ENCODE assay signal across 10 cellular contexts in the genomic region with DNA sequence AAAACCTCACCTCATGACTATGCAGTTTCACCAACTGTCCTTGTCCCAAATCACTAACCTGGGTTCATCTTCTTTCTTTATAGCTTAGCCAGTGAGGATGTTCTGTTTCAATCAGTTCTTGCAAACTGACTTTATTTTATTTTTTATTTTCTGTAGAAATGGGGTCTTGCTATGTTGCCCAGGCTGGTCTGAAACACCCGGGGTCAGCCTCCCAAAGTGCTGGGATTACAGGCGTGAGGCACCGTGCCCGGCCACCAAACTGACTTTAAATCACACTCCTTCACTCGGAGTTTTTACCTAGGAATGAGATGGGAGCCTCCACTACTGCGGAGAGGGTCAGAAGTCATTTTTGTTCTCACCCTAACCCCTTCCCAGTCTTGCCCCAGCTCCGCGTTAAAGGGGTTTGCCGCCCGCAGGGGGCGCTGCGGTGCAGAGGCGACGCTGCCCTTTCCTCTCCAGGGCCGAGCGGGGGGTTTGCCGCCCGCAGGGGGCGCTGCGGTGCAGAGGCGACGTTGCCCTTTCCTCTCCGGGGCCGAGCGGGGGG. TPM values are rescaled to one million over a fixed set of nuclear protein-coding genes. Genes with fewer than 3 reads are reported as not detected.
DNase-seq lines count a peak whose midpoint lies in the region; ATAC-seq and TF ChIP-seq lines count a peak whose summit lies in the region.
"Had no signal": no experiment of that assay in that cellular context is flagged by ENCODE, and none has a peak within 500 bp of the region (broad histone marks: within the 10 kb centered on the region; RNA-seq: fewer than 3 reads in every experiment).

No MANE protein-coding gene starts in this region.

- ATAC-seq in GM21576 (IDR thresholded peaks at IDR 0.05; ENCODE audit: unreplicated experiment) (no peak), GM18870 (IDR thresholded peaks at IDR 0.05; ENCODE audit: unreplicated experiment) (no peak)

- CTCF ChIA-PET in activated CD4-positive, alpha-beta memory T cell treated with anti-CD3 and anti-CD28 coated beads for 36 hours (lab: Charles Lee), result interaction anchor here (0.5 to 13.6 kb wide), 38 partner anchors 10 to 1150 kb away, joined by 3 to 136 read pairs (median 4); a partner anchor contains a TSS

- H3K9me3 ChIP-seq in stomach (no peaks in the 10 kb centered on the region), spleen (no peaks in the 10 kb centered on the region)
- H3K9me3 ChIP-seq: BLaER1 treated with 17β-estradiol and CSF1 and Interleukin-3, amounts not matched to agents 10 nM and 100 nM had no signal

- no peak overlapping the region for H3K4me3 ChIP-seq in epithelial cell of esophagus (ENCODE audit: low read length)
- no peak overlapping the region for H3K4me3 ChIP-seq in stomach
- no peak overlapping the region for H3K4me3 ChIP-seq in spleen
- H3K4me3 ChIP-seq: BLaER1 treated with 17β-estradiol and CSF1 and Interleukin-3, amounts not matched to agents 10 nM and 100 nM had no signal

- H3K27me3 ChIP-seq in stomach, result peaks cover 0 to 18% (median 0%) of the 10 kb centered on the region in 3 donors
- H3K27me3 ChIP-seq in spleen (replicated peaks in 1 of 7), result peaks cover 0 to 34% (median 0%) of the 10 kb centered on the region in 7 donors

- TF ChIP-seq EP300 in stomach (IDR thresholded peaks at IDR 0.05), result no peak

- H3K36me3 ChIP-seq in stomach, result no peaks in the 10 kb centered on the region
- H3K36me3 ChIP-seq in spleen, result no peaks in the 10 kb centered on the region
- H3K36me3 ChIP-seq: BLaER1 treated with 17β-estradiol and CSF1 and Interleukin-3, amounts not matched to agents 10 nM and 100 nM had no signal

- DNase-seq in activated CD4-positive, alpha-beta T cell treated with anti-CD3 and anti-CD28 coated beads for 24 hours (ENCODE audit: low read depth in 2 of 2), result peak; percentile 55 to 64
- no peak for DNase-seq in activated CD4-positive, alpha-beta T cell treated with anti-CD3 and anti-CD28 coated beads for 1 hour
- DNase-seq in activated CD4-positive, alpha-beta memory T cell treated with anti-CD3 and anti-CD28 coated beads for 36 hours, result peak; percentile 85
- DNase-seq in epithelial cell of esophagus (ENCODE audit: low read depth), result no peak
- peak; percentile 41 for DNase-seq in stomach
- no peak for DNase-seq in spleen

- H3K4me1 ChIP-seq in stomach (peaks cover 18 to 35% (median 26%) of the 10 kb centered on the region in 4 donors), spleen (peaks cover 0 to 8% (median 0%) of the 10 kb centered on the region in 6 donors)
- H3K4me1 ChIP-seq: BLaER1 treated with 17β-estradiol and CSF1 and Interleukin-3, amounts not matched to agents 10 nM and 100 nM had no signal

- 45 to 72% (median 59%) methylated on average over 10 to 17 of the region's 25 CpGs for WGBS in stomach, 5 donors
- 39 to 96% (median 56%) methylated on average over 6 to 20 of the region's 25 CpGs for WGBS in spleen, 5 donors

- H3K27me3 Mint-ChIP-seq in activated CD4-positive, alpha-beta memory T cell treated with anti-CD3 and anti-CD28 coated beads for 36 hours, result no peaks in the 10 kb centered on the region

- H3K4me1 Mint-ChIP-seq in activated CD4-positive, alpha-beta memory T cell treated with anti-CD3 and anti-CD28 coated beads for 36 hours (ENCODE audit: low read depth), result peaks cover 6% of the 10 kb centered on the region
- H3K4me1 Mint-ChIP-seq: nephron progenitor cell had no signal

- H3K4me3 Mint-ChIP-seq in activated CD4-positive, alpha-beta memory T cell treated with anti-CD3 and anti-CD28 coated beads for 36 hours, result no peak overlapping the region
- H3K4me3 Mint-ChIP-seq: nephron progenitor cell had no signal

- POLR2A ChIA-PET in activated CD4-positive, alpha-beta memory T cell treated with anti-CD3 and anti-CD28 coated beads for 36 hours (lab: Charles Lee), result no interaction called here

- H3K27ac ChIP-seq in stomach (peak overlapping the region in 1 of 5 donors; percentile 41), spleen (no peak overlapping the region)
- H3K27ac ChIP-seq: BLaER1 treated with 17β-estradiol and CSF1 and Interleukin-3, amounts not matched to agents 10 nM and 100 nM had no signal

- no peaks in the 10 kb centered on the region for H3K36me3 Mint-ChIP-seq in activated CD4-positive, alpha-beta memory T cell treated with anti-CD3 and anti-CD28 coated beads for 36 hours

- intact Hi-C loops in activated CD4-positive, alpha-beta memory T cell treated with anti-CD3 and anti-CD28 coated beads for 36 hours (cut with micrococcal nuclease), result loop anchor here (1.0 kb wide), 1 partner anchor 95 kb away; no protein-coding TSS in a partner anchor
- intact Hi-C loops in stomach (cut with DNase I; ENCODE audit: low total_unique reads), result no loop called here
- intact Hi-C loops in spleen (cut with DNase I; ENCODE audit: low total_unique reads), result no loop called here

- no peak for TF ChIP-seq POLR2A in stomach (IDR thresholded peaks at IDR 0.05)
- no peak for TF ChIP-seq POLR2A in spleen (IDR thresholded peaks at IDR 0.05)

- no peak overlapping the region for H3K27ac Mint-ChIP-seq in activated CD4-positive, alpha-beta memory T cell treated with anti-CD3 and anti-CD28 coated beads for 36 hours
- H3K27ac Mint-ChIP-seq: nephron progenitor cell had no signal

- H3K9me3 Mint-ChIP-seq in activated CD4-positive, alpha-beta memory T cell treated with anti-CD3 and anti-CD28 coated beads for 36 hours, result no peaks in the 10 kb centered on the region

- peak; percentile 18 for TF ChIP-seq CTCF in epithelial cell of esophagus (IDR thresholded peaks at IDR 0.05; ENCODE audit: insufficient read depth, low read depth, low read length, missing control alignments)
- peak in 1 of 7 experiments; percentile 6 for TF ChIP-seq CTCF in stomach (IDR thresholded peaks at IDR 0.05)
- peak in 1 of 11 experiments; percentile 20 for TF ChIP-seq CTCF in spleen (IDR thresholded peaks at IDR 0.05 in 8 of 11, conservative IDR thresholded peaks at IDR 0.05 in 3 of 11)

RNA-seq across cellular contexts. Expression of a gene that starts 7.0 kb away (rescaled TPM):
- 1 to 10 TPM; 1.2 to 1.9 TPM for total RNA-seq in activated CD4-positive, alpha-beta memory T cell treated with anti-CD3 and anti-CD28 coated beads for 36 hours
- total RNA-seq in stomach (100 to 1,000 TPM in 3 of 5 donors, 10 to 100 TPM in 2; 63.2 to 332 (median 246) TPM), spleen (1 to 10 TPM in 5 of 7 donors, under 1 TPM in 2; 0.28 to 2.0 (median 1.4) TPM)
- polyA plus RNA-seq in stomach (10 to 100 TPM; 20.8 to 42.2 (median 37.7) TPM), spleen (1 to 10 TPM in 2 of 3 donors, under 1 TPM in 1; 0.76 to 1.8 (median 1.6) TPM)

RNA-seq across cellular contexts. Expression of a gene that starts 51.3 kb away (rescaled TPM):
- 10 to 100 TPM; 14.4 to 14.7 TPM for total RNA-seq in activated CD4-positive, alpha-beta memory T cell treated with anti-CD3 and anti-CD28 coated beads for 36 hours
- total RNA-seq in stomach, result 1 to 10 TPM in 4 of 5 donors, under 1 TPM in 1; 0.58 to 7.3 (median 3.0) TPM
- 1 to 10 TPM; 3.5 to 5.6 (median 5.2) TPM for polyA plus RNA-seq in stomach
- 10 to 100 TPM in 5 of 7 donors, 1 to 10 TPM in 2; 9.1 to 17.9 (median 11.7) TPM for total RNA-seq in spleen
- 1 to 10 TPM; 6.5 to 7.1 (median 6.6) TPM for polyA plus RNA-seq in spleen

Comparison
In these comparisons a context has a peak if more than half of its experiments do, and no peak if none do; other contexts are left out.
1. DNase-seq: peak in activated CD4-positive, alpha-beta T cell treated with anti-CD3 and anti-CD28 coated beads for 24 hours (2 of 2), activated CD4-positive, alpha-beta memory T cell treated with anti-CD3 and anti-CD28 coated beads for 36 hours (single experiment) and stomach (single experiment); none in activated CD4-positive, alpha-beta T cell treated with anti-CD3 and anti-CD28 coated beads for 1 hour (single experiment), epithelial cell of esophagus (single experiment) and spleen (single experiment).
2. RNA of a gene that starts 7.0 kb away (total RNA-seq): 63.2 to 332 TPM in stomach; 1.2 to 1.9 TPM in activated CD4-positive, alpha-beta memory T cell treated with anti-CD3 and anti-CD28 coated beads for 36 hours and 0.28 to 2.0 TPM in spleen; every median in the first group is over 10 times any median in the second.